9 cellular contexts compared by ENCODE assay signal in genomic region chr21:43775190-43775589, GRCh38. TPM values are rescaled to one million over a fixed set of nuclear protein-coding genes. Genes with fewer than 3 reads are reported as not detected.
A peak's percentile ranks its signal among the peaks of the same experiment; 100 is the strongest.
DNase-seq lines count a peak whose midpoint lies in the region; ATAC-seq and TF ChIP-seq lines count a peak whose summit lies in the region.
"Had no signal": no experiment of that assay in that cellular context is flagged by ENCODE, and none has a peak within 500 bp of the region (broad histone marks: within the 10 kb centered on the region; RNA-seq: fewer than 3 reads in every experiment).

No MANE protein-coding gene starts in this region.

- 0 out of 2 replicates have a peak, but pooled peaks cover 3% of the 10 kb centered on the region for H3F3A ChIP-seq in DOHH2 (ENCODE audit: control insufficient read depth, insufficient read depth)

- H3K27me3 ChIP-seq in DOHH2 (ENCODE audit: control insufficient read depth, low read length) (no peaks in the 10 kb centered on the region), SJSA1 (replicated peaks) (no peaks in the 10 kb centered on the region), prostate gland (replicated peaks; ENCODE audit: insufficient read depth) (no peaks in the 10 kb centered on the region)

- H3K4me3 ChIP-seq in DOHH2 (ENCODE audit: low read length) (peak overlapping the region; percentile 85), SJSA1 (peak overlapping the region; percentile 94), fibroblast of mammary gland (ENCODE audit: control insufficient read depth, low read depth, low read length) (peak overlapping the region; percentile 64), prostate gland (peak overlapping the region; percentile 88 to 96)

- peak overlapping the region; percentile 77 for H3K4me2 ChIP-seq in DOHH2 (ENCODE audit: low read length)

- H3K36me3 ChIP-seq in DOHH2 (ENCODE audit: control insufficient read depth, low read length) (peaks cover 19% of the 10 kb centered on the region), SJSA1 (peaks cover 29% of the 10 kb centered on the region), prostate gland (no peaks in the 10 kb centered on the region)

- H3K4me1 ChIP-seq in DOHH2 (ENCODE audit: control insufficient read depth, low read length) (peaks cover 33% of the 10 kb centered on the region), SJSA1 (replicated peaks) (peaks cover 10% of the 10 kb centered on the region), prostate gland (replicated peaks) (no peaks in the 10 kb centered on the region)

- H3K27ac ChIP-seq in DOHH2 (ENCODE audit: low read depth, low read length) = no peak overlapping the region
- no peak overlapping the region for H3K27ac ChIP-seq in SJSA1
- peak overlapping the region; percentile 85 to 88 for H3K27ac ChIP-seq in prostate gland

- no peak for TF ChIP-seq POLR2A in prostate gland (IDR thresholded peaks at IDR 0.05)

- no peak for TF ChIP-seq CTCF in DOHH2 (IDR thresholded peaks at IDR 0.05; ENCODE audit: low read depth, low read length, poor library complexity, severe bottlenecking)
- no peak for TF ChIP-seq CTCF in fibroblast of mammary gland (conservative IDR thresholded peaks at IDR 0.05; ENCODE audit: control insufficient read depth, insufficient read depth, low read depth, low read length)
- TF ChIP-seq CTCF in prostate gland (IDR thresholded peaks at IDR 0.05) = no peak

- DNase-seq in SJSA1 (ENCODE audit: low read depth in 1 of 2, low spot score in 2 of 2) = no peak
- no peak for DNase-seq in fibroblast of mammary gland (ENCODE audit: low read depth)
- no peak for DNase-seq in prostate gland (ENCODE audit: low spot score)
- no peak for DNase-seq in activated CD4-positive, CD25-positive, alpha-beta regulatory T cell (lab: John Stamatoyannopoulos, UW)
- no peak for DNase-seq in DMS153 (lab: John Stamatoyannopoulos, UW)
- DNase-seq: SHP77 treated with DMSO at 0.1 percent for 48 hours had no signal

- H4K20me1 ChIP-seq in DOHH2 (ENCODE audit: control insufficient read depth, insufficient read depth, low read depth, low read length) = 0 out of 2 replicates have a peak, but pooled peaks cover 4% of the 10 kb centered on the region

- peaks cover 15% of the 10 kb centered on the region for H3K79me2 ChIP-seq in DOHH2 (ENCODE audit: control insufficient read depth, low read length)

- H3K9me3 ChIP-seq in DOHH2 (ENCODE audit: control insufficient read depth, insufficient read depth, low read length) = no peaks in the 10 kb centered on the region
- no peaks in the 10 kb centered on the region for H3K9me3 ChIP-seq in SJSA1 (replicated peaks)
- H3K9me3 ChIP-seq in prostate gland = no peaks in the 10 kb centered on the region

- 61% methylated on average over 12 of the region's 12 CpGs for WGBS in prostate gland

- ATAC-seq in GM18520 (IDR thresholded peaks at IDR 0.05; ENCODE audit: unreplicated experiment) = no peak
- no peak for ATAC-seq in GM18870 (IDR thresholded peaks at IDR 0.05; ENCODE audit: unreplicated experiment)

- intact Hi-C loops in prostate gland (cut with DNase I) = no loop called here

- no peaks in the 10 kb centered on the region for H3K9me2 ChIP-seq in DOHH2 (replicated peaks; ENCODE audit: control insufficient read depth, low read length)

RNA-seq across cellular contexts. Expression of gene CSTB, which starts 0.9 kb away (rescaled TPM):
- 11.9 and 14.9 TPM in 2 replicates for total RNA-seq in SJSA1 (2014; rRNA removed; shearing (Covaris generic))
- 10 to 100 TPM; 13.3 to 34.7 TPM for total RNA-seq in prostate gland

RNA-seq across cellular contexts. Expression of gene RRP1, which starts 14.2 kb away (rescaled TPM):
- 29.2 and 30.4 TPM in 2 replicates for total RNA-seq in SJSA1 (2014; rRNA removed; shearing (Covaris generic))
- 10 to 100 TPM; 29.4 to 37.5 TPM for total RNA-seq in prostate gland

RNA-seq across cellular contexts. Expression of gene PDXK, which starts 56.3 kb away (rescaled TPM):
- total RNA-seq in SJSA1 (2014; rRNA removed; shearing (Covaris generic)) = 78.8 and 81.6 TPM in 2 replicates
- 100 to 1,000 TPM in 1 of 2 donors, 10 to 100 TPM in 1; 61.4 to 161 TPM for total RNA-seq in prostate gland

Comparison
In these comparisons a context has a peak if more than half of its experiments do, and no peak if none do; other contexts are left out.
1. H3K27ac ChIP-seq: peak in prostate gland (2 of 2); none in DOHH2 (single experiment) and SJSA1 (single experiment).
2. Peak in every context shown above with its lines, with median percentiles within 50 percentile points of each other: H3K4me3 ChIP-seq.